Comparison of ENCODE assay signal across 15 cellular contexts in genomic region chr2:109710505-109711229, GRCh38.
DNase-seq lines count a peak whose midpoint lies in the region; TF ChIP-seq lines count a peak whose summit lies in the region.
"Had no signal": no experiment of that assay in that cellular context is flagged by ENCODE, and none has a peak within 500 bp of the region (broad histone marks: within the 10 kb centered on the region; RNA-seq: fewer than 3 reads in every experiment).

No MANE protein-coding gene starts in this region.

- intact Hi-C loops in sigmoid colon (cut with DNase I): no loop called here
- intact Hi-C loops in activated CD4-positive, alpha-beta memory T cell treated with anti-CD3 and anti-CD28 coated beads for 36 hours (cut with micrococcal nuclease): loop anchor here (10.0 kb wide), 1 partner anchor 166 kb away; no protein-coding TSS in a partner anchor

- POLR2A ChIA-PET in activated CD4-positive, alpha-beta T cell treated with anti-CD3 and anti-CD28 coated beads, Interleukin-2, amount 10 ng/mL, durations not matched to agents 7 days and 5 days (lab: Charles Lee): no interaction called here
- POLR2A ChIA-PET in activated CD4-positive, alpha-beta memory T cell treated with anti-CD3 and anti-CD28 coated beads for 36 hours (lab: Charles Lee): no interaction called here

- DNase-seq in AG20443 (ENCODE audit: low spot score) (peak; percentile 3), GM12865 (ENCODE audit: low read depth) (peak; percentile 71), endodermal cell (peak; percentile 34), sigmoid colon (peak; percentile 40), superior temporal gyrus (ENCODE audit: extremely low spot score) (no peak)
- no peak for DNase-seq in activated CD4-positive, alpha-beta T cell treated with anti-CD3 and anti-CD28 coated beads, Interleukin-2, amount 10 ng/mL, durations not matched to agents 7 days and 5 days
- no peak for DNase-seq in activated CD4-positive, alpha-beta memory T cell treated with anti-CD3 and anti-CD28 coated beads for 36 hours
- DNase-seq: HCEC 1CT, NCI-H1105, NCI-H2081, NCI-H2171 treated with DMSO at 0.1 percent for 48 hours, NCI-H446, NCI-H69 had no signal

- whole genome bisulfite sequencing in endodermal cell (ENCODE audit: insufficient coverage in 1 of 2, insufficient read length in 1 of 2), 2 experiments: 95 to 96% methylated on average over 6 to 7 of the region's 7 CpGs
- WGBS in sigmoid colon, 2 donors: 82 to 87% methylated on average over 7 of the region's 7 CpGs

- H3K36me3 ChIP-seq in endodermal cell (ENCODE audit: control insufficient read depth, insufficient read depth, low read length) (no peaks in the 10 kb centered on the region), sigmoid colon (no peaks in the 10 kb centered on the region)
- H3K36me3 ChIP-seq: Peyer's patch had no signal

- no peak for TF ChIP-seq EP300 in sigmoid colon (IDR thresholded peaks at IDR 0.05)

- H3K9me3 Mint-ChIP-seq in endodermal cell: no peaks in the 10 kb centered on the region
- H3K9me3 Mint-ChIP-seq in activated CD4-positive, alpha-beta T cell treated with anti-CD3 and anti-CD28 coated beads, Interleukin-2, amount 10 ng/mL, durations not matched to agents 7 days and 5 days: no peaks in the 10 kb centered on the region
- no peaks in the 10 kb centered on the region for H3K9me3 Mint-ChIP-seq in activated CD4-positive, alpha-beta memory T cell treated with anti-CD3 and anti-CD28 coated beads for 36 hours

- H3K4me1 ChIP-seq in endodermal cell (ENCODE audit: control insufficient read depth, insufficient read depth, low read length): no peaks in the 10 kb centered on the region
- H3K4me1 ChIP-seq in sigmoid colon: peaks cover 0 to 3% (median 1%) of the 10 kb centered on the region in 4 donors
- H3K4me1 ChIP-seq: Peyer's patch had no signal

- peaks cover 9% of the 10 kb centered on the region for H3K4me1 Mint-ChIP-seq in endodermal cell
- no peaks in the 10 kb centered on the region for H3K4me1 Mint-ChIP-seq in activated CD4-positive, alpha-beta T cell treated with anti-CD3 and anti-CD28 coated beads, Interleukin-2, amount 10 ng/mL, durations not matched to agents 7 days and 5 days
- H3K4me1 Mint-ChIP-seq in activated CD4-positive, alpha-beta memory T cell treated with anti-CD3 and anti-CD28 coated beads for 36 hours (ENCODE audit: low read depth): no peaks in the 10 kb centered on the region
- H3K4me1 Mint-ChIP-seq: CD14-positive monocyte had no signal

- TF ChIP-seq POLR2A in sigmoid colon (IDR thresholded peaks at IDR 0.05): no peak

- no peak overlapping the region for H3K4me3 Mint-ChIP-seq in endodermal cell
- H3K4me3 Mint-ChIP-seq in activated CD4-positive, alpha-beta T cell treated with anti-CD3 and anti-CD28 coated beads, Interleukin-2, amount 10 ng/mL, durations not matched to agents 7 days and 5 days: no peak overlapping the region
- H3K4me3 Mint-ChIP-seq in activated CD4-positive, alpha-beta memory T cell treated with anti-CD3 and anti-CD28 coated beads for 36 hours: no peak overlapping the region
- H3K4me3 Mint-ChIP-seq: CD14-positive monocyte had no signal

- H3K27ac ChIP-seq in endodermal cell (ENCODE audit: low read depth, low read length) (no peak overlapping the region), sigmoid colon (no peak overlapping the region)
- H3K27ac ChIP-seq: Peyer's patch had no signal

- H3K9me3 ChIP-seq in endodermal cell (ENCODE audit: control insufficient read depth, low read length) (no peaks in the 10 kb centered on the region), sigmoid colon (no peaks in the 10 kb centered on the region)
- H3K9me3 ChIP-seq: Peyer's patch had no signal

- TF ChIP-seq CTCF in GM12865 (IDR thresholded peaks at IDR 0.05; ENCODE audit: insufficient read depth, low read depth, low read length, missing control alignments): no peak
- TF ChIP-seq CTCF in endodermal cell (conservative IDR thresholded peaks at IDR 0.05): no peak
- no peak for TF ChIP-seq CTCF in sigmoid colon (IDR thresholded peaks at IDR 0.05)

- H3K27me3 ChIP-seq in endodermal cell (ENCODE audit: control insufficient read depth, insufficient read depth, low read length, poor library complexity, severe bottlenecking) (no peaks in the 10 kb centered on the region), sigmoid colon (no peaks in the 10 kb centered on the region)
- H3K27me3 ChIP-seq: Peyer's patch had no signal

- no peak overlapping the region for H3K9ac ChIP-seq in endodermal cell (ENCODE audit: extremely low read depth, low read length, poor library complexity, severe bottlenecking)

- H3K4me3 ChIP-seq in GM12865 (ENCODE audit: low read depth, low read length) (no peak overlapping the region), endodermal cell (ENCODE audit: low read length) (no peak overlapping the region), sigmoid colon (no peak overlapping the region)
- H3K4me3 ChIP-seq: Peyer's patch had no signal

- H3K27me3 Mint-ChIP-seq in endodermal cell (ENCODE audit: insufficient read depth): no peaks in the 10 kb centered on the region
- no peaks in the 10 kb centered on the region for H3K27me3 Mint-ChIP-seq in activated CD4-positive, alpha-beta T cell treated with anti-CD3 and anti-CD28 coated beads, Interleukin-2, amount 10 ng/mL, durations not matched to agents 7 days and 5 days
- no peaks in the 10 kb centered on the region for H3K27me3 Mint-ChIP-seq in activated CD4-positive, alpha-beta memory T cell treated with anti-CD3 and anti-CD28 coated beads for 36 hours

- CTCF ChIA-PET in activated CD4-positive, alpha-beta T cell treated with anti-CD3 and anti-CD28 coated beads, Interleukin-2, amount 10 ng/mL, durations not matched to agents 7 days and 5 days (lab: Charles Lee): interaction anchor here (1.0 kb wide), 1 partner anchor 12 kb away, joined by 3 read pairs; no protein-coding TSS in a partner anchor
- CTCF ChIA-PET in activated CD4-positive, alpha-beta memory T cell treated with anti-CD3 and anti-CD28 coated beads for 36 hours (lab: Charles Lee): no interaction called here

- no peaks in the 10 kb centered on the region for H3K36me3 Mint-ChIP-seq in endodermal cell (ENCODE audit: low read depth)
- no peaks in the 10 kb centered on the region for H3K36me3 Mint-ChIP-seq in activated CD4-positive, alpha-beta T cell treated with anti-CD3 and anti-CD28 coated beads, Interleukin-2, amount 10 ng/mL, durations not matched to agents 7 days and 5 days (ENCODE audit: low read depth)
- H3K36me3 Mint-ChIP-seq in activated CD4-positive, alpha-beta memory T cell treated with anti-CD3 and anti-CD28 coated beads for 36 hours: no peaks in the 10 kb centered on the region
- H3K36me3 Mint-ChIP-seq: CD14-positive monocyte had no signal

- no peak overlapping the region for H3K27ac Mint-ChIP-seq in endodermal cell
- H3K27ac Mint-ChIP-seq in activated CD4-positive, alpha-beta T cell treated with anti-CD3 and anti-CD28 coated beads, Interleukin-2, amount 10 ng/mL, durations not matched to agents 7 days and 5 days: no peak overlapping the region
- H3K27ac Mint-ChIP-seq in activated CD4-positive, alpha-beta memory T cell treated with anti-CD3 and anti-CD28 coated beads for 36 hours: no peak overlapping the region

Comparison
In these comparisons a context has a peak if more than half of its experiments do, and no peak if none do; other contexts are left out.
1. DNase-seq: peak in AG20443 (single experiment), GM12865 (single experiment), endodermal cell (single experiment) and sigmoid colon (single experiment); none in superior temporal gyrus (single experiment), activated CD4-positive, alpha-beta T cell treated with anti-CD3 and anti-CD28 coated beads, Interleukin-2, amount 10 ng/mL, durations not matched to agents 7 days and 5 days (single experiment) and activated CD4-positive, alpha-beta memory T cell treated with anti-CD3 and anti-CD28 coated beads for 36 hours (single experiment).